In the genomic region with DNA sequence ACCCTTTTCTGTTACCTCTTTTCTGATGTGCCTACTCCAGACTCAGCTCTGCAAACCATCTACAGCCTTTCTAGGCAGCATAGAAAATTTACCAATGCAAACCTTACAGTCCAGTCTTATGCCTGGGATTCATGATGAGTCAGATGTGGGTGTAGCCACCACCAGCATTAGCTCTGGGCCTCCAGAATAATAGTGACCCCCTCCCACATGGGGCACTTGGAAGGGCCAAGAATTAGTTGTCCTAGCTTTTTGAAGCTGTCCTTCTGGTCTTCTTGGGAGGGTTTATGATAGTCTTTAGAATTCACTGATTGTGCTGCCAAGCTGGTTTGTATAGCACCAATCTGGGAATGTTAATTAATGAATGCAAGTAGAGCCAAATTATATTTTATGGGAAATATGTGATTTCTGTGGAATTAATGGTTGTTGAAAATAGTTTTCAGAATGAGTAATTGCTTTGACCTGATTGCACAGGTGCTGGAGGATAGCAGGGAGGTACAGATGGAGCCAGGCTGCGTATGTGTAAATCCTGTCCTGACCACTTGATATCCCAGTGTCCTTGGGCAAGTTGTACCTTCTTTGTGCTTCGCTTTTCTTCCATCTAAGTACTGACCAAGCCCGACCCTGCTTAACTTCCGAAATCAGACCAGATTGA, we compare ENCODE assay signal across 14 cellular contexts.
A peak's percentile ranks its signal among the peaks of the same experiment; 100 is the strongest.
DNase-seq lines count a peak whose midpoint lies in the region; ATAC-seq, FAIRE-seq and TF ChIP-seq lines count a peak whose summit lies in the region.
"Had no signal": no experiment of that assay in that cellular context is flagged by ENCODE, and none has a peak within 500 bp of the region (broad histone marks: within the 10 kb centered on the region; RNA-seq: fewer than 3 reads in every experiment).

No MANE protein-coding gene starts in this region.

- in situ Hi-C loops in HepG2 (cut with HindIII; ENCODE audit: extremely low pct_ligation_motif_present, low pct_unique_long_range_greater_than_20kb) = loop anchor here (5.0 kb wide), 1 partner anchor 96 kb away; a partner anchor contains a TSS

- TF ChIP-seq POLR2A in thyroid gland (IDR thresholded peaks at IDR 0.05) (no peak), tibial nerve (IDR thresholded peaks at IDR 0.05) (no peak), HepG2 (IDR thresholded peaks at IDR 0.05; ENCODE audit: insufficient read depth in 1 of 2, low read depth in 2 of 2, low read length in 2 of 2) (no peak)

- H3K27me3 ChIP-seq in BJ (ENCODE audit: control insufficient read depth, insufficient read depth, low read length) (no peaks in the 10 kb centered on the region), thyroid gland (no peaks in the 10 kb centered on the region), tibial nerve (no peaks in the 10 kb centered on the region), HepG2 (ENCODE audit: control insufficient read depth in 1 of 2, insufficient read depth in 2 of 2, low read length in 2 of 2) (no peaks in the 10 kb centered on the region)

- no peak for TF ChIP-seq RAD21 in HepG2 (CRISPR knock-in tag; IDR thresholded peaks at IDR 0.05)

- intact Hi-C loops in thyroid gland (cut with DNase I) (loop anchor here (5.0 kb wide), 1 partner anchor 96 kb away; a partner anchor contains a TSS), HepG2 (cut with micrococcal nuclease; ENCODE audit: unreplicated experiment) (no loop called here)

- peak; percentile 16 for DNase-seq in BJ (ENCODE audit: low read depth)
- DNase-seq in NCI-H69 (lab: John Stamatoyannopoulos, UW) = peak; percentile 33
- DNase-seq in choroid plexus epithelial cell (ENCODE audit: low read depth) = peak; percentile 81
- no peak for DNase-seq in neural crest cell (ENCODE audit: low read depth, low spot score)
- DNase-seq in MV-4-11 (lab: John Stamatoyannopoulos, UW) = no peak
- DNase-seq in thyroid gland = no peak
- DNase-seq in tibial nerve (ENCODE audit: low spot score in 2 of 2) = no peak
- no peak for DNase-seq in HepG2 (ENCODE audit: low spot score)
- DNase-seq: activated CD4-positive, alpha-beta T cell treated with anti-CD3 and anti-CD28 coated beads, Interleukin-2, amount 10 ng/mL, durations not matched to agents 24 days and 14 days; activated naive CD4-positive, alpha-beta T cell; CD4-positive, alpha-beta T cell; NCI-H2171 treated with DMSO at 0.1 percent for 48 hours; SHP77 treated with DMSO at 0.1 percent for 48 hours had no signal

- CTCF ChIA-PET in BJ (lab: Yijun Ruan, JAX) = interaction anchor here (0.6 to 6.6 kb wide), 11 partner anchors 10 to 291 kb away, joined by 3 to 136 read pairs (median 3); a partner anchor contains a TSS
- CTCF ChIA-PET in HepG2 (lab: Yijun Ruan, JAX; ENCODE audit: low intra/inter-chr PET ratio, low total read pairs) = interaction anchor here (3.5 kb wide), 1 partner anchor 95 kb away, joined by 40 read pairs; a partner anchor contains a TSS

- POLR2A ChIA-PET in BJ (lab: Charles Lee) = interaction anchor here (0.6 to 0.7 kb wide), 2 partner anchors 29 to 57 kb away, joined by 4 to 6 read pairs; no protein-coding TSS in a partner anchor
- POLR2A ChIA-PET in HepG2 (lab: Yijun Ruan, JAX) = no interaction called here

- H3K9me3 ChIP-seq in thyroid gland (no peaks in the 10 kb centered on the region), tibial nerve (no peaks in the 10 kb centered on the region), HepG2 (ENCODE audit: low read length) (no peaks in the 10 kb centered on the region)
- H3K9me3 ChIP-seq: prostate gland had no signal

- TF ChIP-seq EP300 in tibial nerve (IDR thresholded peaks at IDR 0.05) (no peak), HepG2 (IDR thresholded peaks at IDR 0.05; ENCODE audit: low read depth in 2 of 2, low read length in 2 of 2) (no peak), HepG2 (CRISPR knock-in tag; IDR thresholded peaks at IDR 0.05; ENCODE audit: borderline replicate concordance) (no peak)

- H2AFZ ChIP-seq in HepG2 (ENCODE audit: low read length) = no peak overlapping the region

- H3K4me3 Mint-ChIP-seq in neural crest cell = no peak overlapping the region
- H3K4me3 Mint-ChIP-seq: activated CD4-positive, alpha-beta T cell treated with anti-CD3 and anti-CD28 coated beads, Interleukin-2, amount 10 ng/mL, durations not matched to agents 24 days and 14 days; CD4-positive, alpha-beta T cell had no signal

- no peak overlapping the region for H3K27ac ChIP-seq in thyroid gland
- no peak overlapping the region for H3K27ac ChIP-seq in tibial nerve
- no peak overlapping the region for H3K27ac ChIP-seq in HepG2 (ENCODE audit: extremely low read length, insufficient read depth, low read length)
- H3K27ac ChIP-seq: prostate gland had no signal

- BruUV-seq in HepG2 (replicated peaks; lab: Mats Ljungman, UMichigan) = no TSS peak

- no peak for FAIRE-seq in HepG2 (lab: Jason Lieb, UNC)

- no peaks in the 10 kb centered on the region for H3K36me3 Mint-ChIP-seq in neural crest cell (ENCODE audit: low read depth)

- H3K9ac ChIP-seq in HepG2 (ENCODE audit: insufficient read depth, low read depth, low read length) = no peak overlapping the region

- H3K4me1 ChIP-seq in thyroid gland = no peaks in the 10 kb centered on the region
- H3K4me1 ChIP-seq in tibial nerve = peaks cover 0 to 29% (median 5%) of the 10 kb centered on the region in 4 donors
- H3K4me1 ChIP-seq in HepG2 (ENCODE audit: insufficient read depth, low read length) = peaks cover 11% of the 10 kb centered on the region
- H3K4me1 ChIP-seq: prostate gland had no signal

- TF ChIP-seq CTCF in BJ (IDR thresholded peaks at IDR 0.05; ENCODE audit: insufficient read depth, low read depth, low read length) (no peak), choroid plexus epithelial cell (conservative IDR thresholded peaks at IDR 0.05; ENCODE audit: low read depth, low read length) (no peak), neural crest cell (conservative IDR thresholded peaks at IDR 0.05) (no peak), thyroid gland (IDR thresholded peaks at IDR 0.05) (no peak), tibial nerve (IDR thresholded peaks at IDR 0.05) (no peak), HepG2 (CRISPR knock-in tag; IDR thresholded peaks at IDR 0.05) (no peak)

- H3K27ac Mint-ChIP-seq in neural crest cell (ENCODE audit: unreplicated experiment) = peak overlapping the region; percentile 3
- H3K27ac Mint-ChIP-seq: activated CD4-positive, alpha-beta T cell treated with anti-CD3 and anti-CD28 coated beads, Interleukin-2, amount 10 ng/mL, durations not matched to agents 24 days and 14 days; CD4-positive, alpha-beta T cell had no signal

- H3K79me2 ChIP-seq in HepG2 (ENCODE audit: insufficient read depth, low read length) = no peaks in the 10 kb centered on the region

- H4K20me1 ChIP-seq in HepG2 (ENCODE audit: insufficient read depth, low read length) = no peaks in the 10 kb centered on the region

- H3K4me1 Mint-ChIP-seq in neural crest cell = peaks cover 6% of the 10 kb centered on the region
- H3K4me1 Mint-ChIP-seq: activated CD4-positive, alpha-beta T cell treated with anti-CD3 and anti-CD28 coated beads, Interleukin-2, amount 10 ng/mL, durations not matched to agents 24 days and 14 days had no signal

- H3K4me3 ChIP-seq in BJ (ENCODE audit: low read depth, low read length) (no peak overlapping the region), choroid plexus epithelial cell (ENCODE audit: low read depth, low read length) (no peak overlapping the region), thyroid gland (replicated peaks in 1 of 3) (no peak overlapping the region), tibial nerve (no peak overlapping the region), HepG2 (replicated peaks in 1 of 3; ENCODE audit: insufficient read depth in 1 of 3, low read depth in 2 of 3, low read length in 3 of 3) (no peak overlapping the region)
- H3K4me3 ChIP-seq: prostate gland had no signal

- no peak for ATAC-seq in HepG2

- H3K9me3 Mint-ChIP-seq in neural crest cell = no peaks in the 10 kb centered on the region
- H3K9me3 Mint-ChIP-seq: activated CD4-positive, alpha-beta T cell treated with anti-CD3 and anti-CD28 coated beads, Interleukin-2, amount 10 ng/mL, durations not matched to agents 24 days and 14 days; CD4-positive, alpha-beta T cell had no signal

- H3K27me3 Mint-ChIP-seq in neural crest cell (ENCODE audit: low read depth) = no peaks in the 10 kb centered on the region

- no peak overlapping the region for H3K4me2 ChIP-seq in HepG2 (ENCODE audit: low read depth, low read length)

- no peaks in the 10 kb centered on the region for H3K36me3 ChIP-seq in BJ (ENCODE audit: control insufficient read depth, insufficient read depth, low read length)
- H3K36me3 ChIP-seq in thyroid gland = no peaks in the 10 kb centered on the region
- H3K36me3 ChIP-seq in tibial nerve = no peaks in the 10 kb centered on the region
- H3K36me3 ChIP-seq in HepG2 (replicated peaks in 1 of 2; ENCODE audit: control insufficient read depth in 1 of 2, insufficient read depth in 2 of 2, low read length in 2 of 2) = no peaks in the 10 kb centered on the region
- H3K36me3 ChIP-seq: prostate gland had no signal

- WGBS in thyroid gland, 2 donors = 91 to 93% methylated on average over 4 of the region's 4 CpGs
- 86 to 96% methylated on average over 4 of the region's 4 CpGs for WGBS in tibial nerve, 2 donors
- 48% methylated on average over 4 of the region's 4 CpGs for WGBS in HepG2 (ENCODE audit: low lambda C conversion rate)

TF ChIP-seq in HepG2, 621 proteins besides CTCF, POLR2A, EP300 and RAD21:
- TF ChIP-seq ZNF746 (CRISPR knock-in tag; IDR thresholded peaks at IDR 0.05) (no peak), ZBTB42 (CRISPR knock-in tag; IDR thresholded peaks at IDR 0.05) (no peak), YY1 (IDR thresholded peaks at IDR 0.05; ENCODE audit: insufficient read depth, insufficient replicate concordance, low read depth, low read length) (no peak), SIN3B (IDR thresholded peaks at IDR 0.05; ENCODE audit: low read length) (no peak)

Comparison
In these comparisons a context has a peak if more than half of its experiments do, and no peak if none do; other contexts are left out.
1. DNase-seq: peak in BJ (single experiment), NCI-H69 (single experiment) and choroid plexus epithelial cell (single experiment); none in neural crest cell (single experiment), MV-4-11 (single experiment), thyroid gland (0 of 2), tibial nerve (0 of 2) and HepG2 (single experiment).